In genomic region chrX:54841209-54841836, GRCh38 we compare ENCODE assay signal across 2 cellular contexts.
TF ChIP-seq lines count a peak whose summit lies in the region.

No MANE protein-coding gene starts in this region.

TF ChIP-seq in H1, 55 proteins besides CTCF, POLR2A, EP300 and RAD21:
- TF ChIP-seq TAF1 (IDR thresholded peaks at IDR 0.05; ENCODE audit: low read depth, low read length) (0 out of 2 replicates have a peak, but pooled peaks have one; percentile 25), RFX5 (IDR thresholded peaks at IDR 0.05; ENCODE audit: borderline replicate concordance, low read depth, low read length) (peak; percentile 78)

TF ChIP-seq in neural cell, 6 proteins besides CTCF, POLR2A, EP300 and RAD21:
- TF ChIP-seq REST (IDR thresholded peaks at IDR 0.05; ENCODE audit: borderline replicate concordance) = peak; percentile 24
- peak; percentile 73 for TF ChIP-seq POLR2AphosphoS5 (IDR thresholded peaks at IDR 0.05)
